Comparison of ENCODE assay signal across 1 cellular context in the genomic region with DNA sequence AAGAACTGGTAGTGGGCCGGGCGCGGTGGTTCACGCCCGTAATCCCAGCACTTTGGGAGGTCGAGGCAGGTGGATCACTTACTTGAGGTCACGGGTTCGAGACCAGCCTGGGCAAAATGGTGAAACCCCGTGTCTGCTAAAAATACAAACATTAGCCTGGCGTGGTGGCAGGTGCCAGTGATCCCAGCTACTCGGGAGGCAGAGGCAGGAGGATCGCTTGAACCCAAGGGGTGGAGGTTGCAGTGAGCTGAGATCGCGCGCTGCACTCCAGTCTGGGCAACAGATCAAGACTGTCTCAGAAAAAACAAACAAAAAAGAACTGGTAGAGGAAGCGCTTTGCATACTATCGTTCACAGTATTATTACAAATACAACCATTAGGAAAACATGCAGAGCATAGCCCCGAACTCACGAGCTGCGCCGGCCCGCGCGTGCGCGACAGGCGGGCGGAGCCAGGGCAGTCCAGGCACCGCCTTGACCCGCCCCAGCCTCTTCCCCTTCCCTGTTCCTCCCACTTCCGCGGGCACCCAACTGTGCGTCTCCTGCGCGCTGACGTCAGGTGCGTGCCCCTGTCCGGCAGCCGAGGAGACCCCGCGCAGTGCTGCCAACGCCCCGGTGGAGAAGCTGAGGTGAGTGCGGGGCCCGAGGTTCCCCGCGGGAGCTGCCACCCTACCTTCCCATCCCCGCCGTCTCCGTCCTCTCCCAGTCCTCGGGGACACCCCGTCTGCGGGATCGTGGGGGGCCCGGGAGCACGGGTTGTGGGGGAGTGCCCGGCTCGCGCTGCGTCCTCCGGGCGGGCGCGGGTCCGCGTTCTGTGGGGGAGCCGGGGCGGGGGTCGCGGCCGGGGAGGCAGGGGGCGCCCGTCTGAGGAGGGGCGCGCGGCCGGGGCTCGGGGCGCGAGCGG.
TF ChIP-seq lines count a peak whose summit lies in the region.

A gene (plus strand): TSS at position 595 of the 903 bp plus-strand sequence. CDS start 25,770 bp downstream, outside the sequence.

TF ChIP-seq in WTC11, 78 proteins besides CTCF, POLR2A, EP300 and RAD21 (continued from another document):
- TF ChIP-seq, protein P1, sequence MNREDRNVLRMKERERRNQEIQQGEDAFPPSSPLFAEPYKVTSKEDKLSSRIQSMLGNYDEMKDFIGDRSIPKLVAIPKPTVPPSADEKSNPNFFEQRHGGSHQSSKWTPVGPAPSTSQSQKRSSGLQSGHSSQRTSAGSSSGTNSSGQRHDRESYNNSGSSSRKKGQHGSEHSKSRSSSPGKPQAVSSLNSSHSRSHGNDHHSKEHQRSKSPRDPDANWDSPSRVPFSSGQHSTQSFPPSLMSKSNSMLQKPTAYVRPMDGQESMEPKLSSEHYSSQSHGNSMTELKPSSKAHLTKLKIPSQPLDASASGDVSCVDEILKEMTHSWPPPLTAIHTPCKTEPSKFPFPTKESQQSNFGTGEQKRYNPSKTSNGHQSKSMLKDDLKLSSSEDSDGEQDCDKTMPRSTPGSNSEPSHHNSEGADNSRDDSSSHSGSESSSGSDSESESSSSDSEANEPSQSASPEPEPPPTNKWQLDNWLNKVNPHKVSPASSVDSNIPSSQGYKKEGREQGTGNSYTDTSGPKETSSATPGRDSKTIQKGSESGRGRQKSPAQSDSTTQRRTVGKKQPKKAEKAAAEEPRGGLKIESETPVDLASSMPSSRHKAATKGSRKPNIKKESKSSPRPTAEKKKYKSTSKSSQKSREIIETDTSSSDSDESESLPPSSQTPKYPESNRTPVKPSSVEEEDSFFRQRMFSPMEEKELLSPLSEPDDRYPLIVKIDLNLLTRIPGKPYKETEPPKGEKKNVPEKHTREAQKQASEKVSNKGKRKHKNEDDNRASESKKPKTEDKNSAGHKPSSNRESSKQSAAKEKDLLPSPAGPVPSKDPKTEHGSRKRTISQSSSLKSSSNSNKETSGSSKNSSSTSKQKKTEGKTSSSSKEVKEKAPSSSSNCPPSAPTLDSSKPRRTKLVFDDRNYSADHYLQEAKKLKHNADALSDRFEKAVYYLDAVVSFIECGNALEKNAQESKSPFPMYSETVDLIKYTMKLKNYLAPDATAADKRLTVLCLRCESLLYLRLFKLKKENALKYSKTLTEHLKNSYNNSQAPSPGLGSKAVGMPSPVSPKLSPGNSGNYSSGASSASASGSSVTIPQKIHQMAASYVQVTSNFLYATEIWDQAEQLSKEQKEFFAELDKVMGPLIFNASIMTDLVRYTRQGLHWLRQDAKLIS (CRISPR knock-in tag; IDR thresholded peaks at IDR 0.05; ENCODE audit: borderline replicate concordance) = no peak
- TF ChIP-seq RELA (CRISPR knock-in tag; IDR thresholded peaks at IDR 0.05; ENCODE audit: borderline replicate concordance) (no peak), ZNF138 (CRISPR knock-in tag; conservative IDR thresholded peaks at IDR 0.05) (no peak), SOX15 (CRISPR knock-in tag; IDR thresholded peaks at IDR 0.05) (no peak), EMX1 (CRISPR knock-in tag; IDR thresholded peaks at IDR 0.05) (no peak)
- TF ChIP-seq, protein P2, sequence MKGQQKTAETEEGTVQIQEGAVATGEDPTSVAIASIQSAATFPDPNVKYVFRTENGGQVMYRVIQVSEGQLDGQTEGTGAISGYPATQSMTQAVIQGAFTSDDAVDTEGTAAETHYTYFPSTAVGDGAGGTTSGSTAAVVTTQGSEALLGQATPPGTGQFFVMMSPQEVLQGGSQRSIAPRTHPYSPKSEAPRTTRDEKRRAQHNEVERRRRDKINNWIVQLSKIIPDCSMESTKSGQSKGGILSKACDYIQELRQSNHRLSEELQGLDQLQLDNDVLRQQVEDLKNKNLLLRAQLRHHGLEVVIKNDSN (CRISPR knock-in tag; IDR thresholded peaks at IDR 0.05) = no peak
